In the genomic region with DNA sequence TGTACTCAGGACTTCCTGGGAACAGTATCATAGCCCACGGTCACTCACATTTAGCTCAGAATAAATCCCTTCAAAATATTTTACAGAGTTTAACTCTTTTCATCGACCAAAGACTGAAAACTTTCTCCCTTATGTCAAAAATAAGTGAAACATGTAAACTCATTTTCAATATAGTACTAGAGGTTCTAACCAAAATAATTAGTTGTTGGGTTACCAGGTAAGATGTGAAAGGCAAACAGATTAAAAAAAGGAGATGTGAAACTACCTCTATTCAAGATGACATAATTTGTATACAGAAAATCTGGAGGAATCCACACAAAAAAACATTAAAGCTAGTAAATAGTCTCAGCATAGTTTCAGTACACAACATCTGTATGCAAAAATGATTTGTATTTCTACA, we compare ENCODE assay signal across 32 cellular contexts. TPM values are rescaled to one million over a fixed set of nuclear protein-coding genes. Genes with fewer than 3 reads are reported as not detected.
"Had no signal": no experiment of that assay in that cellular context is flagged by ENCODE, and none has a peak within 500 bp of the region (broad histone marks: within the 10 kb centered on the region; RNA-seq: fewer than 3 reads in every experiment).

No MANE protein-coding gene starts in this region.

- ATAC-seq: activated CD8-positive, alpha-beta T cell treated with anti-CD3 and anti-CD28 coated beads for 36 hours; activated naive CD8-positive, alpha-beta T cell treated with anti-CD3 and anti-CD28 coated beads, Interleukin-2, amount 50 U/mL, for 24 hours; esophagus mucosa; naive thymus-derived CD8-positive, alpha-beta T cell; pancreas; sciatic nerve; stimulated activated effector memory CD8-positive, alpha-beta T cell treated with anti-CD3 and anti-CD28 coated beads, Interleukin-12 subunit alpha, Interleukin-12 subunit beta, amount 100 ng/mL, for 72 hours; stimulated activated naive CD8-positive, alpha-beta T cell treated with anti-CD3 and anti-CD28 coated beads, Interleukin-15, amount 100 ng/mL, for 72 hours; WTC11 had no signal

- H3K36me3 ChIP-seq: pancreas, prostate gland, thyroid gland, upper lobe of left lung, vagina had no signal

- H3K4me3 ChIP-seq: pancreas, prostate gland, skin epidermis, thyroid gland, upper lobe of left lung, vagina had no signal

- H3K9me3 ChIP-seq: pancreas, prostate gland, thyroid gland, upper lobe of left lung, vagina had no signal

- FAIRE-seq: kidney, pancreas had no signal

- H3K27me3 ChIP-seq: pancreas, thyroid gland, upper lobe of left lung, vagina had no signal

- H3K27ac ChIP-seq: pancreas, prostate gland, skin epidermis, thyroid gland, upper lobe of left lung, vagina had no signal

- DNase-seq: activated CD4-positive, alpha-beta T cell treated with anti-CD3 and anti-CD28 coated beads, Interleukin-2, amount 50 U/mL, for 1 hour; activated CD8-positive, alpha-beta T cell treated with anti-CD3 and anti-CD28 coated beads for 36 hours; activated naive CD8-positive, alpha-beta T cell treated with anti-CD3 and anti-CD28 coated beads, Interleukin-2, amount 50 U/mL, for 24 hours; activated T-cell treated with anti-CD3 and anti-CD28 coated beads, Interleukin-2, amount 50 U/mL, for 48 hours; amygdala; caudate nucleus; cortex of kidney; foreskin fibroblast; head of caudate nucleus; hypothalamus; immature natural killer cell; kidney; midbrain; naive thymus-derived CD8-positive, alpha-beta T cell; nucleus accumbens; pancreas; retina; stimulated activated CD4-positive, alpha-beta T cell treated with anti-CD3 and anti-CD28 coated beads, Interleukin-4, amount 100 ng/mL, for 24 hours; stimulated activated naive CD8-positive, alpha-beta T cell treated with anti-CD3 and anti-CD28 coated beads, Interleukin-15, amount 100 ng/mL, for 72 hours; thyroid gland; upper lobe of left lung had no signal

- H3K4me1 ChIP-seq: pancreas, prostate gland, thyroid gland, upper lobe of left lung, vagina had no signal

RNA-seq across cellular contexts. Expression of a gene that starts 20.3 kb away (rescaled TPM):
- total RNA-seq: activated CD8-positive, alpha-beta T cell treated with anti-CD3 and anti-CD28 coated beads for 36 hours; activated T-helper 2 cell treated with anti-CD3 and anti-CD28 coated beads, Interferon-gamma antibody, Interleukin-2, Interleukin-4, amounts not matched to agents 10 μg/mL and 5 μg/mL and 100 μg/mL, durations not matched to agents 14 hours and 24 hours and 36 hours; chondrocyte; esophagus mucosa; kidney; lower leg skin; naive thymus-derived CD8-positive, alpha-beta T cell; neural crest cell; pancreas; sciatic nerve; thyroid gland; upper lobe of left lung; vagina; WTC11 had no signal
- polyA plus RNA-seq: immature natural killer cell; naive thymus-derived CD8-positive, alpha-beta T cell; pancreas had no signal
